18 cellular contexts compared by ENCODE assay signal in genomic region chr2:158412206-158412605, GRCh38. TPM values are rescaled to one million over a fixed set of nuclear protein-coding genes. Genes with fewer than 3 reads are reported as not detected.
A peak's percentile ranks its signal among the peaks of the same experiment; 100 is the strongest.
DNase-seq lines count a peak whose midpoint lies in the region; ATAC-seq, FAIRE-seq and TF ChIP-seq lines count a peak whose summit lies in the region.
"Had no signal": no experiment of that assay in that cellular context is flagged by ENCODE, and none has a peak within 500 bp of the region (broad histone marks: within the 10 kb centered on the region; RNA-seq: fewer than 3 reads in every experiment).

No MANE protein-coding gene starts in this region.

- no peak overlapping the region for H3K9ac ChIP-seq in kidney (ENCODE audit: low read length in 2 of 2)

- H3K36me3 ChIP-seq in SJCRH30 (no peaks in the 10 kb centered on the region), kidney (ENCODE audit: control insufficient read depth in 1 of 2, insufficient read depth in 2 of 2, low read length in 2 of 2) (no peaks in the 10 kb centered on the region)
- H3K36me3 ChIP-seq: thoracic aorta had no signal

- ATAC-seq in HG03196 (IDR thresholded peaks at IDR 0.05; ENCODE audit: unreplicated experiment) = no peak
- ATAC-seq: natural killer cell, T-cell had no signal

- no peaks in the 10 kb centered on the region for H3K27me3 ChIP-seq in SJCRH30

- no peak for FAIRE-seq in kidney (lab: Jason Lieb, UNC)
- FAIRE-seq: GM18507 had no signal

- H3K9me3 ChIP-seq in SJCRH30 (replicated peaks) (0 out of 2 replicates have a peak, but pooled peaks cover 3% of the 10 kb centered on the region), kidney (ENCODE audit: control insufficient read depth in 1 of 2, low read length in 2 of 2) (peaks cover 0 to 12% of the 10 kb centered on the region in 2 donors)

- H3K27ac ChIP-seq in SJCRH30 (peak overlapping the region; percentile 39; the same call in 1 of the 2 replicates), kidney (ENCODE audit: low read depth in 2 of 2, low read length in 2 of 2) (peak overlapping the region in 1 of 2 donors; percentile 14)
- H3K27ac ChIP-seq: thoracic aorta had no signal

- peaks cover 22% of the 10 kb centered on the region for H3K4me1 ChIP-seq in SJCRH30
- no peaks in the 10 kb centered on the region for H3K4me1 ChIP-seq in kidney (ENCODE audit: control insufficient read depth in 1 of 2, insufficient read depth in 1 of 2, low read depth in 1 of 2, low read length in 2 of 2)

- H3K4me3 ChIP-seq in SJCRH30 (no peak overlapping the region), fibroblast of pulmonary artery (replicated peaks; ENCODE audit: low read depth, low read length) (no peak overlapping the region), kidney (ENCODE audit: low read length in 2 of 2) (no peak overlapping the region)
- H3K4me3 ChIP-seq: thoracic aorta had no signal

- intact Hi-C loops in kidney (cut with DNase I) = no loop called here

- TF ChIP-seq CTCF in fibroblast of pulmonary artery (IDR thresholded peaks at IDR 0.05; ENCODE audit: low read length, missing control alignments) (no peak), kidney (IDR thresholded peaks at IDR 0.05; ENCODE audit: borderline replicate concordance, extremely low read depth, insufficient read depth) (no peak)

- DNase-seq in ELR (ENCODE audit: low read depth) (peak; percentile 62), SJCRH30 (no peak), fibroblast of pulmonary artery (ENCODE audit: low read depth) (peak; percentile 40), renal cortical epithelial cell (ENCODE audit: low read depth) (peak; percentile 44), DMS79 (lab: John Stamatoyannopoulos, UW) (no peak), kidney (no peak), NCI-H1417 treated with DMSO at 0.1 percent for 48 hours (lab: John Stamatoyannopoulos, UW) (no peak)
- DNase-seq: activated CD4-positive, alpha-beta memory T cell treated with anti-CD3 and anti-CD28 coated beads for 36 hours; activated naive CD4-positive, alpha-beta T cell treated with anti-CD3 and anti-CD28 coated beads, Interleukin-2, amount 50 U/mL, for 16 hours; activated T-cell treated with anti-CD3 and anti-CD28 coated beads, Interleukin-2, amount 50 U/mL, for 1 hour; CD4-positive, CD25-positive, alpha-beta regulatory T cell; natural killer cell; NCI-H1048; NCI-H524 treated with DMSO at 0.1 percent for 48 hours; T-cell had no signal

RNA-seq across cellular contexts. Expression of gene CCDC148, which starts 44.3 kb away (rescaled TPM):
- 0.49 and 0.53 TPM in 2 replicates for total RNA-seq in SJCRH30 (2014; rRNA removed; shearing (Covaris generic))
- 4.9 and 16.0 TPM in 2 replicates for total RNA-seq in renal cortical epithelial cell
- 21.0 TPM for total RNA-seq in kidney
- polyA plus RNA-seq in kidney (ENCODE audit: insufficient read depth, low read depth, low replicate concordance) = 6.6 TPM
- total RNA-seq: CD4-positive, CD25-positive, alpha-beta regulatory T cell; natural killer cell; T-cell had no signal
- polyA plus RNA-seq: CD4-positive, CD25-positive, alpha-beta regulatory T cell had no signal

RNA-seq across cellular contexts. Expression of gene PKP4, which starts 44.5 kb away (rescaled TPM):
- total RNA-seq in SJCRH30 (2014; rRNA removed; shearing (Covaris generic)) = 58.1 and 62.8 TPM in 2 replicates
- 45.3 and 149 TPM in 2 replicates for total RNA-seq in renal cortical epithelial cell
- total RNA-seq in kidney = 243 TPM
- polyA plus RNA-seq in kidney (ENCODE audit: insufficient read depth, low read depth, low replicate concordance) = 120 TPM

Comparison
In these comparisons a context has a peak if more than half of its experiments do, and no peak if none do; other contexts are left out.
1. DNase-seq: peak in ELR (single experiment), fibroblast of pulmonary artery (single experiment) and renal cortical epithelial cell (single experiment); none in SJCRH30 (0 of 2), DMS79 (single experiment), kidney (single experiment) and NCI-H1417 treated with DMSO at 0.1 percent for 48 hours (single experiment).